Comparison of ENCODE assay signal across 29 cellular contexts in the genomic region with DNA sequence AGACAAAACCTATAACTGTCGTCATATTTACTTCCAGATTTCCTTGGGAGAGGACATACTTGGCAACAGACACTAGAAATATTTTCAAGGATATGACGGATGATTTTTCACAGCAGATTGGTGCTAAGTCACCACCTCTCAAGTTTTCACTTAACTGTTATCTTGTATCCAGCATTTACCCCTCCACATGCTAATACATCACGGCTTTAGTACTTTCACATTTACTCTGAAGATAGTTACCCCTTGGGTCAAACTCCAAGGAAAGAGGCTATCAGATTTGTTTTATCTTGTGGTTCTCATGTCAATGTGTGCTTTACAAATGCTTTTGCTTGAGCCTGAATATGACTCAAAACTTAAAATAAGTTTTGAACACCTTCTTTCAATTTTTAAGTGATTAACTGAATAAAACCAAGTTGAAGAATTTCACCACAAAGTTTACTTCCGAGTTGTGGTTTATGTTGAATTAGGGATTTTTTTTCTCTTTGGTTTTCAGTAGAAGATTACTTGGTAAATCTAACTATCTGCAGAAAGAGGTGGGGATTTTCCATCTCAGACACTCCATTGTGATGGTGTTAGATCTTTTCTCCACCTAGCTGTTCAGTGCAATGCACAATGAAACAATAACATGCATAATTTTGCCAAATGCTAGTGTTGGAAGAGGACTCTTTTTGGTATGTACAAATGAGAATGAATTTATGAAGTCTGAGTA.
DNase-seq lines count a peak whose midpoint lies in the region; ATAC-seq and TF ChIP-seq lines count a peak whose summit lies in the region.
"Had no signal": no experiment of that assay in that cellular context is flagged by ENCODE, and none has a peak within 500 bp of the region (broad histone marks: within the 10 kb centered on the region; RNA-seq: fewer than 3 reads in every experiment).

No MANE protein-coding gene starts in this region.

- H3K9ac ChIP-seq in GM23248 (no peak overlapping the region), fibroblast of lung (ENCODE audit: insufficient read depth, low read length) (no peak overlapping the region), neural progenitor cell (no peak overlapping the region)

- H3K27ac ChIP-seq in GM23248 = no peak overlapping the region
- H3K27ac ChIP-seq in SJSA1 = peak overlapping the region; percentile 36
- no peak overlapping the region for H3K27ac ChIP-seq in fibroblast of lung (ENCODE audit: insufficient read depth, low read length)
- no peak overlapping the region for H3K27ac ChIP-seq in neural progenitor cell
- H3K27ac ChIP-seq: dorsolateral prefrontal cortex, foreskin keratinocyte, left ventricle myocardium inferior, spleen had no signal

- H4K20me1 ChIP-seq in GM23248 (ENCODE audit: insufficient read depth) = no peaks in the 10 kb centered on the region
- no peaks in the 10 kb centered on the region for H4K20me1 ChIP-seq in fibroblast of lung (ENCODE audit: control insufficient read depth, extremely low read depth, insufficient read depth, low read length)
- H4K20me1 ChIP-seq in neural progenitor cell (ENCODE audit: low read depth) = no peaks in the 10 kb centered on the region

- intact Hi-C loops in activated CD4-positive, alpha-beta memory T cell treated with anti-CD3 and anti-CD28 coated beads for 36 hours (cut with micrococcal nuclease) = no loop called here

- H3K4me1 Mint-ChIP-seq in neural progenitor cell = peaks cover 3% of the 10 kb centered on the region
- no peaks in the 10 kb centered on the region for H3K4me1 Mint-ChIP-seq in activated CD4-positive, alpha-beta memory T cell treated with anti-CD3 and anti-CD28 coated beads for 36 hours (ENCODE audit: low read depth)
- H3K4me1 Mint-ChIP-seq: activated naive CD4-positive, alpha-beta T cell treated with anti-CD3 and anti-CD28 coated beads, Interleukin-2, amount 50 U/mL, for 24 hours; CD14-positive monocyte; immature natural killer cell; naive thymus-derived CD8-positive, alpha-beta T cell; stimulated activated memory B cell treated with anti-CD40 and anti-IgM and Interleukin-4, amounts not matched to agents 10 μg/mL and 1 μg/mL and 100 μg/mL, for 72 hours had no signal

- in situ Hi-C loops in GM23248 (cut with MboI) = no loop called here

- H3K4me3 ChIP-seq in GM23248 (no peak overlapping the region), SJSA1 (no peak overlapping the region), fibroblast of lung (replicated peaks in 1 of 4; ENCODE audit: control extremely low read depth in 1 of 4, insufficient read depth in 1 of 4, low read depth in 3 of 4, low read length in 4 of 4) (no peak overlapping the region), neural progenitor cell (no peak overlapping the region)
- H3K4me3 ChIP-seq: dorsolateral prefrontal cortex, left ventricle myocardium inferior, spleen had no signal

- no peak for TF ChIP-seq CTCF in fibroblast of lung (conservative IDR thresholded peaks at IDR 0.05 in 1 of 2, IDR thresholded peaks at IDR 0.05 in 1 of 2; ENCODE audit: low read depth in 1 of 2, low read length in 2 of 2)
- no peak for TF ChIP-seq CTCF in neural progenitor cell (IDR thresholded peaks at IDR 0.05)

- no peaks in the 10 kb centered on the region for H3K27me3 Mint-ChIP-seq in neural progenitor cell (ENCODE audit: insufficient read depth, low read depth)
- no peaks in the 10 kb centered on the region for H3K27me3 Mint-ChIP-seq in activated CD4-positive, alpha-beta memory T cell treated with anti-CD3 and anti-CD28 coated beads for 36 hours
- H3K27me3 Mint-ChIP-seq: activated naive CD4-positive, alpha-beta T cell treated with anti-CD3 and anti-CD28 coated beads, Interleukin-2, amount 50 U/mL, for 24 hours; naive thymus-derived CD8-positive, alpha-beta T cell; stimulated activated memory B cell treated with anti-CD40 and anti-IgM and Interleukin-4, amounts not matched to agents 10 μg/mL and 1 μg/mL and 100 μg/mL, for 72 hours had no signal

- H3K4me2 ChIP-seq in GM23248 (ENCODE audit: unreplicated experiment) = no peak overlapping the region
- H3K4me2 ChIP-seq in fibroblast of lung (ENCODE audit: extremely low read depth, insufficient read depth, low read length) = peak overlapping the region; percentile 32
- no peak overlapping the region for H3K4me2 ChIP-seq in neural progenitor cell

- H3F3A ChIP-seq in GM23248 (ENCODE audit: insufficient read depth) (no peaks in the 10 kb centered on the region), neural progenitor cell (ENCODE audit: low read depth) (no peaks in the 10 kb centered on the region)

- DNase-seq in GM23248 (no peak), SJSA1 (ENCODE audit: low read depth in 1 of 2, low spot score in 2 of 2) (no peak), fibroblast of lung (ENCODE audit: low read depth in 2 of 2) (peak in 1 of 2 donors; percentile 61), neural progenitor cell (ENCODE audit: low spot score) (no peak), AG20443 (ENCODE audit: low spot score) (no peak)
- no peak for DNase-seq in activated CD4-positive, alpha-beta memory T cell treated with anti-CD3 and anti-CD28 coated beads for 36 hours
- DNase-seq in activated naive CD4-positive, alpha-beta T cell treated with anti-CD3 and anti-CD28 coated beads, Interleukin-2, amount 50 U/mL, for 16 hours = no peak
- DNase-seq: activated CD4-positive, alpha-beta T cell treated with anti-CD3 and anti-CD28 coated beads, Interleukin-2, amount 50 U/mL, for 1 hour; aorta; dorsolateral prefrontal cortex; EL; foreskin keratinocyte; hippocampal formation; immature natural killer cell; KBM-7; left ventricle myocardium inferior; midbrain; naive thymus-derived CD8-positive, alpha-beta T cell; NCI-H1436 treated with DMSO at 0.1 percent for 48 hours; NCI-H69; spleen; stimulated activated CD4-positive, alpha-beta T cell treated with anti-CD3 and anti-CD28 coated beads, Interleukin-4, amount 100 ng/mL, for 1 hour had no signal

- H3K9me3 Mint-ChIP-seq in neural progenitor cell = peaks cover 3% of the 10 kb centered on the region
- H3K9me3 Mint-ChIP-seq in activated CD4-positive, alpha-beta memory T cell treated with anti-CD3 and anti-CD28 coated beads for 36 hours = no peaks in the 10 kb centered on the region
- H3K9me3 Mint-ChIP-seq: activated naive CD4-positive, alpha-beta T cell treated with anti-CD3 and anti-CD28 coated beads, Interleukin-2, amount 50 U/mL, for 24 hours; stimulated activated memory B cell treated with anti-CD40 and anti-IgM and Interleukin-4, amounts not matched to agents 10 μg/mL and 1 μg/mL and 100 μg/mL, for 72 hours; T-helper 2 cell treated with Interferon-gamma antibody and Interleukin-4, amounts not matched to agents 5 μg/mL and 100 μg/mL, for 36 hours; WTC11 had no signal

- H3K79me2 ChIP-seq in GM23248 (ENCODE audit: insufficient read depth) = no peaks in the 10 kb centered on the region
- no peaks in the 10 kb centered on the region for H3K79me2 ChIP-seq in fibroblast of lung (ENCODE audit: control insufficient read depth, insufficient read depth, low read length)
- H3K79me2 ChIP-seq in neural progenitor cell (ENCODE audit: low read depth) = no peaks in the 10 kb centered on the region

- POLR2A ChIA-PET in activated CD4-positive, alpha-beta memory T cell treated with anti-CD3 and anti-CD28 coated beads for 36 hours (lab: Charles Lee) = no interaction called here

- 48 to 54% methylated on average over 4 of the region's 4 CpGs for WGBS in GM23248 (ENCODE audit: low coverage in 1 of 2, low lambda C conversion rate in 2 of 2, missing lambda C conversion rate in 2 of 2), 2 experiments

- H3K9me3 ChIP-seq in GM23248 (ENCODE audit: low read depth) (no peaks in the 10 kb centered on the region), SJSA1 (replicated peaks) (no peaks in the 10 kb centered on the region), fibroblast of lung (ENCODE audit: control insufficient read depth, insufficient read depth, low read depth, low read length) (no peaks in the 10 kb centered on the region), neural progenitor cell (ENCODE audit: low read depth) (no peaks in the 10 kb centered on the region)
- H3K9me3 ChIP-seq: left ventricle myocardium inferior, spleen had no signal

- no peak for ATAC-seq in GM18868 (IDR thresholded peaks at IDR 0.05; ENCODE audit: unreplicated experiment)
- ATAC-seq: foreskin keratinocyte; naive thymus-derived CD8-positive, alpha-beta T cell; SK-N-SH treated with all-trans-retinoic acid at 6 μM for 48 hours; stimulated activated memory B cell treated with anti-CD40 and anti-IgM and Interleukin-4, amounts not matched to agents 10 μg/mL and 1 μg/mL and 100 μg/mL, for 72 hours; WTC11 had no signal

- H3K9me2 ChIP-seq in GM23248 (ENCODE audit: insufficient read depth) = no peaks in the 10 kb centered on the region

- H3K27ac Mint-ChIP-seq in neural progenitor cell = no peak overlapping the region
- no peak overlapping the region for H3K27ac Mint-ChIP-seq in activated CD4-positive, alpha-beta memory T cell treated with anti-CD3 and anti-CD28 coated beads for 36 hours
- H3K27ac Mint-ChIP-seq: activated naive CD4-positive, alpha-beta T cell treated with anti-CD3 and anti-CD28 coated beads, Interleukin-2, amount 50 U/mL, for 24 hours; CD14-positive monocyte; immature natural killer cell; naive thymus-derived CD8-positive, alpha-beta T cell; stimulated activated memory B cell treated with anti-CD40 and anti-IgM and Interleukin-4, amounts not matched to agents 10 μg/mL and 1 μg/mL and 100 μg/mL, for 72 hours; T-helper 2 cell treated with Interferon-gamma antibody and Interleukin-4, amounts not matched to agents 5 μg/mL and 100 μg/mL, for 36 hours; WTC11 had no signal

- no peaks in the 10 kb centered on the region for H3K36me3 Mint-ChIP-seq in neural progenitor cell
- no peaks in the 10 kb centered on the region for H3K36me3 Mint-ChIP-seq in activated CD4-positive, alpha-beta memory T cell treated with anti-CD3 and anti-CD28 coated beads for 36 hours
- H3K36me3 Mint-ChIP-seq: activated naive CD4-positive, alpha-beta T cell treated with anti-CD3 and anti-CD28 coated beads, Interleukin-2, amount 50 U/mL, for 24 hours; CD14-positive monocyte; immature natural killer cell; naive thymus-derived CD8-positive, alpha-beta T cell; stimulated activated memory B cell treated with anti-CD40 and anti-IgM and Interleukin-4, amounts not matched to agents 10 μg/mL and 1 μg/mL and 100 μg/mL, for 72 hours; WTC11 had no signal

- H3K4me3 Mint-ChIP-seq in neural progenitor cell = no peak overlapping the region
- H3K4me3 Mint-ChIP-seq in activated CD4-positive, alpha-beta memory T cell treated with anti-CD3 and anti-CD28 coated beads for 36 hours = no peak overlapping the region
- H3K4me3 Mint-ChIP-seq: activated naive CD4-positive, alpha-beta T cell treated with anti-CD3 and anti-CD28 coated beads, Interleukin-2, amount 50 U/mL, for 24 hours; CD14-positive monocyte; immature natural killer cell; naive thymus-derived CD8-positive, alpha-beta T cell; stimulated activated memory B cell treated with anti-CD40 and anti-IgM and Interleukin-4, amounts not matched to agents 10 μg/mL and 1 μg/mL and 100 μg/mL, for 72 hours; T-helper 2 cell treated with Interferon-gamma antibody and Interleukin-4, amounts not matched to agents 5 μg/mL and 100 μg/mL, for 36 hours; WTC11 had no signal

- H3K27me3 ChIP-seq in GM23248 (replicated peaks; ENCODE audit: insufficient read depth) (no peaks in the 10 kb centered on the region), SJSA1 (replicated peaks) (no peaks in the 10 kb centered on the region), fibroblast of lung (ENCODE audit: control insufficient read depth, insufficient read depth, low read length) (no peaks in the 10 kb centered on the region), neural progenitor cell (no peaks in the 10 kb centered on the region)
- H3K27me3 ChIP-seq: foreskin keratinocyte, spleen had no signal

- CTCF ChIA-PET in activated CD4-positive, alpha-beta memory T cell treated with anti-CD3 and anti-CD28 coated beads for 36 hours (lab: Charles Lee) = no interaction called here

- H3K36me3 ChIP-seq in GM23248 (ENCODE audit: low read depth) (no peaks in the 10 kb centered on the region), SJSA1 (no peaks in the 10 kb centered on the region), fibroblast of lung (ENCODE audit: control insufficient read depth, insufficient read depth, low read length) (no peaks in the 10 kb centered on the region), neural progenitor cell (no peaks in the 10 kb centered on the region)
- H3K36me3 ChIP-seq: left ventricle myocardium inferior, spleen had no signal

- peak overlapping the region; percentile 12; the same call in 1 of the 2 replicates for H2AFZ ChIP-seq in GM23248
- no peak overlapping the region for H2AFZ ChIP-seq in fibroblast of lung (ENCODE audit: low read length)
- H2AFZ ChIP-seq in neural progenitor cell (replicated peaks) = peak overlapping the region; percentile 17

- H3K4me1 ChIP-seq in GM23248 (ENCODE audit: insufficient read depth) (no peaks in the 10 kb centered on the region), SJSA1 (replicated peaks) (peaks cover 15% of the 10 kb centered on the region), fibroblast of lung (ENCODE audit: control insufficient read depth, extremely low read depth, insufficient read depth, low read length) (no peaks in the 10 kb centered on the region), neural progenitor cell (no peaks in the 10 kb centered on the region)
- H3K4me1 ChIP-seq: foreskin keratinocyte, left ventricle myocardium inferior, spleen had no signal
